Comparison of ENCODE assay signal across 28 cellular contexts in genomic region chr10:90927293-90927692, GRCh38. TPM values are rescaled to one million over a fixed set of nuclear protein-coding genes. Genes with fewer than 3 reads are reported as not detected.
"Had no signal": no experiment of that assay in that cellular context is flagged by ENCODE, and none has a peak within 500 bp of the region (broad histone marks: within the 10 kb centered on the region; RNA-seq: fewer than 3 reads in every experiment).

No MANE protein-coding gene starts in this region.

- H3K36me3 ChIP-seq: esophagus squamous epithelium, gastrocnemius medialis, heart right ventricle, left lung, lower lobe of right lung had no signal

- H3K9me3 ChIP-seq: esophagus squamous epithelium, gastrocnemius medialis, heart right ventricle, left lung, lower lobe of right lung had no signal

- FAIRE-seq: colon, endometrium, islet of Langerhans, keratinocyte had no signal

- H3K27ac ChIP-seq: dorsolateral prefrontal cortex, epithelial cell of prostate, esophagus squamous epithelium, gastrocnemius medialis, left lung, lower lobe of right lung had no signal

- DNase-seq: dermis blood vessel endothelial cell; dorsolateral prefrontal cortex; effector CD4-positive, alpha-beta T cell; effector memory CD4-positive, alpha-beta T cell; erythroblast; esophagus squamous epithelium; foreskin fibroblast; foreskin melanocyte; gastrocnemius medialis; glutamatergic neuron; head of caudate nucleus; heart right ventricle; hippocampal formation; left cardiac atrium; left lung; left ventricle myocardium superior; lower lobe of right lung; mesenchymal stem cell; midbrain had no signal

- ATAC-seq: esophagus mucosa, gastrocnemius medialis, heart right ventricle, left cardiac atrium, left lung, left ventricle myocardium superior, lower lobe of right lung had no signal

- H3K4me3 ChIP-seq: coronary artery, dorsolateral prefrontal cortex, esophagus squamous epithelium, gastrocnemius medialis, heart right ventricle, left lung, lower lobe of right lung had no signal

- H3K27me3 ChIP-seq: gastrocnemius medialis, heart right ventricle, left lung had no signal

RNA-seq across cellular contexts. Expression of gene ANKRD1, which starts 6.4 kb away (rescaled TPM):
- total RNA-seq: esophagus squamous epithelium, lower leg skin, mononuclear cell had no signal
